ENCODE assay signal across 22 cellular contexts in the genomic region with DNA sequence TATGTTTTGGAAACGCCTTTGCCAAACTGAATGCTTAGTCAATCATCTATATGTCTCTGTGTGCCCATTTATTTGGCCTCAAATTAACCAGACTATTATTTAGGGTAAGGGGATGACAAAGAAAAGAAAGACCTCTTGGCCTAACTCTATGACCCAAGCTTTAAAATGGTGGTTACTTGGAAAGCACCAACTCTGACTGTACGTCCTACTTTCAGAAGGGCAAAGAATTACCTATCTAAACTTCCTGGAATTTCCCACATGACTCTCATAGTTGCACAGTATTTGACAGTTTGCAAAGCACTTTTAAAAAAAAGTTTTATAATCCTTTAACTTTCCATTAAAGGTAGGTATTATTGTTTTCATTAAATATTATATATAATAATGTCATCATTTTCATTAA.
"Had no signal": no experiment of that assay in that cellular context is flagged by ENCODE, and none has a peak within 500 bp of the region (broad histone marks: within the 10 kb centered on the region; RNA-seq: fewer than 3 reads in every experiment).

No MANE protein-coding gene starts in this region.

- H3K4me3 ChIP-seq: esophagus muscularis mucosa, left ventricle myocardium inferior, lower lobe of right lung, ovary, right atrium auricular region, testis, tibial nerve, upper lobe of right lung, vagina had no signal

- H3K27me3 Mint-ChIP-seq: effector memory CD8-positive, alpha-beta T cell; memory B cell; stimulated activated naive CD8-positive, alpha-beta T cell treated with anti-CD3 and anti-CD28 coated beads, Interleukin-15, Interleukin-2, amounts not matched to agents 100 ng/mL and 50 ng/mL, for 24 hours had no signal

- H3K9me3 Mint-ChIP-seq: effector memory CD8-positive, alpha-beta T cell; immature natural killer cell; memory B cell; mesothelial cell of epicardium; natural killer cell; neural crest cell; stimulated activated naive CD8-positive, alpha-beta T cell treated with anti-CD3 and anti-CD28 coated beads, Interleukin-15, Interleukin-2, amounts not matched to agents 100 ng/mL and 50 ng/mL, for 24 hours had no signal

- H3K27ac Mint-ChIP-seq: effector memory CD8-positive, alpha-beta T cell; immature natural killer cell; natural killer cell; stimulated activated naive CD8-positive, alpha-beta T cell treated with anti-CD3 and anti-CD28 coated beads, Interleukin-15, Interleukin-2, amounts not matched to agents 100 ng/mL and 50 ng/mL, for 24 hours had no signal

- H3K36me3 ChIP-seq: esophagus muscularis mucosa, left ventricle myocardium inferior, lower lobe of right lung, ovary, right atrium auricular region, tibial nerve, upper lobe of right lung, vagina had no signal

- DNase-seq: effector memory CD8-positive, alpha-beta T cell; immature natural killer cell; left cardiac atrium; left ventricle myocardium inferior; lower lobe of right lung; natural killer cell; nucleus accumbens; ovary; small intestine; stimulated activated CD4-positive, alpha-beta T cell treated with anti-CD3 and anti-CD28 coated beads, Interleukin-12 subunit alpha, Interleukin-12 subunit beta, amount 100 ng/mL, for 4 hours; testis; upper lobe of right lung had no signal

- H3K27ac ChIP-seq: epithelial cell of prostate, esophagus muscularis mucosa, left ventricle myocardium inferior, lower lobe of right lung, ovary, right atrium auricular region, testis, tibial nerve, upper lobe of right lung, vagina had no signal

- ATAC-seq: effector memory CD8-positive, alpha-beta T cell; left cardiac atrium; lower lobe of right lung; natural killer cell; upper lobe of right lung had no signal

- H3K4me1 Mint-ChIP-seq: neural crest cell had no signal

- H3K27me3 ChIP-seq: esophagus muscularis mucosa, ovary, right atrium auricular region, testis, tibial nerve, upper lobe of right lung, vagina had no signal

- H3K4me1 ChIP-seq: left ventricle myocardium inferior, right atrium auricular region, testis, tibial nerve, vagina had no signal

- FAIRE-seq: keratinocyte, small intestine had no signal

- H3K36me3 Mint-ChIP-seq: natural killer cell had no signal

- H3K4me3 Mint-ChIP-seq: effector memory CD8-positive, alpha-beta T cell; immature natural killer cell; memory B cell; mesothelial cell of epicardium; natural killer cell; neural crest cell; stimulated activated naive CD8-positive, alpha-beta T cell treated with anti-CD3 and anti-CD28 coated beads, Interleukin-15, Interleukin-2, amounts not matched to agents 100 ng/mL and 50 ng/mL, for 24 hours had no signal

- H3K9me3 ChIP-seq: esophagus muscularis mucosa, left ventricle myocardium inferior, lower lobe of right lung, ovary, right atrium auricular region, testis, tibial nerve, upper lobe of right lung, vagina had no signal
